In the genomic region with DNA sequence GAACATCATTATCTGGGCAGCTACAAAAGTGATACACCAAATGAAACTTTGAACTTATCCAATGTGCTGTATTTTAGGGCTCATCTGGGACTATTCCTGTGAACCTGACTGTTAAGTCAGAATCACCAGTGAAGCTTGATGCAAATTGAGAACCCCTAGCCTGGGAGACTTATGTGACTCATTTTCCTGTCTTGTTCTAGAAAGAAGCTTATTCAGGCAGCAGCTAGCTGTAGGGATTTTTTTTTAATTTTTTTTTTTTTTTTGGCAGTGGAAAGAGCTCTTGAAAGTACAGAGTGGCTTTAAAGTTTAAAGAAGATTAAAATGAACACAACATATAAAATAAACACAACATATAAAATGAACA, we compare ENCODE assay signal across 8 cellular contexts.
A peak's percentile ranks its signal among the peaks of the same experiment; 100 is the strongest.
DNase-seq lines count a peak whose midpoint lies in the region; ATAC-seq, FAIRE-seq and TF ChIP-seq lines count a peak whose summit lies in the region.

No MANE protein-coding gene starts in this region.

- H3K4me2 ChIP-seq in BLaER1, result peak overlapping the region; percentile 63; the same call in 1 of the 2 replicates
- H3K4me2 ChIP-seq in Loucy (ENCODE audit: low read depth, low read length, poor library complexity, severe bottlenecking), result peak overlapping the region; percentile 82

- H3F3A ChIP-seq in Loucy (ENCODE audit: low read depth), result no peaks in the 10 kb centered on the region

- DNase-seq in choroid plexus epithelial cell (ENCODE audit: low read depth) (peak; percentile 81), D721Med (ENCODE audit: insufficient read length, low spot score) (no peak)
- DNase-seq in stimulated activated effector memory CD8-positive, alpha-beta T cell treated with anti-CD3 and anti-CD28 coated beads, Interleukin-12 subunit alpha, Interleukin-12 subunit beta, amount 100 ng/mL, for 72 hours (ENCODE audit: low spot score in 2 of 2), result no peak
- DNase-seq in NK-92 treated with Interleukin-12 subunit alpha and Interleukin-12 subunit beta, amount 100 ng/mL, for 24 hours (lab: John Stamatoyannopoulos, UW), result no peak
- DNase-seq in activated CD8-positive, alpha-beta memory T cell treated with anti-CD3 and anti-CD28 coated beads, Interleukin-2, amount 50 U/mL, for 48 hours, result no peak

- H3K4me1 ChIP-seq in BLaER1 (peaks cover 69% of the 10 kb centered on the region), Loucy (ENCODE audit: insufficient read depth, low read length, poor library complexity, severe bottlenecking) (peaks cover 67% of the 10 kb centered on the region)

- TF ChIP-seq CTCF in Loucy (conservative IDR thresholded peaks at IDR 0.05; ENCODE audit: low read length) (no peak), choroid plexus epithelial cell (conservative IDR thresholded peaks at IDR 0.05; ENCODE audit: low read depth, low read length) (no peak), D721Med (IDR thresholded peaks at IDR 0.05; ENCODE audit: insufficient read depth, missing control alignments) (no peak)

- no peak overlapping the region; the same call in 1 of the 2 replicates for H3K27ac ChIP-seq in BLaER1

- ATAC-seq in GM21367 (IDR thresholded peaks at IDR 0.05; ENCODE audit: unreplicated experiment), result peak; percentile 37
- peak; percentile 77 for ATAC-seq in stimulated activated effector memory CD8-positive, alpha-beta T cell treated with anti-CD3 and anti-CD28 coated beads, Interleukin-12 subunit alpha, Interleukin-12 subunit beta, amount 100 ng/mL, for 72 hours

- no peak overlapping the region for H3K4me3 ChIP-seq in BLaER1
- peak overlapping the region; percentile 74 for H3K4me3 ChIP-seq in Loucy (ENCODE audit: low read length, poor library complexity, severe bottlenecking)
- H3K4me3 ChIP-seq in choroid plexus epithelial cell (ENCODE audit: low read depth, low read length), result no peak overlapping the region

- peak overlapping the region; percentile 93 for H3K27ac Mint-ChIP-seq in stimulated activated effector memory CD8-positive, alpha-beta T cell treated with anti-CD3 and anti-CD28 coated beads, Interleukin-12 subunit alpha, Interleukin-12 subunit beta, amount 100 ng/mL, for 72 hours

- H3K9me3 ChIP-seq in BLaER1 (peaks cover 4% of the 10 kb centered on the region; the same call in 1 of the 2 replicates), Loucy (ENCODE audit: insufficient read depth, low read depth, low read length) (no peaks in the 10 kb centered on the region)

- H3K36me3 Mint-ChIP-seq in stimulated activated effector memory CD8-positive, alpha-beta T cell treated with anti-CD3 and anti-CD28 coated beads, Interleukin-12 subunit alpha, Interleukin-12 subunit beta, amount 100 ng/mL, for 72 hours, result peaks cover 65% of the 10 kb centered on the region

- no peaks in the 10 kb centered on the region for H3K9me3 Mint-ChIP-seq in stimulated activated effector memory CD8-positive, alpha-beta T cell treated with anti-CD3 and anti-CD28 coated beads, Interleukin-12 subunit alpha, Interleukin-12 subunit beta, amount 100 ng/mL, for 72 hours

- no peak overlapping the region for H2AFZ ChIP-seq in Loucy (ENCODE audit: low read length)

- no peak for FAIRE-seq in D721Med (lab: Jason Lieb, UNC)

- H3K9ac ChIP-seq in BLaER1 (no peak overlapping the region), Loucy (ENCODE audit: low read depth, low read length, poor library complexity, severe bottlenecking) (peak overlapping the region; percentile 97)

- peak overlapping the region; percentile 95 for H3K4me3 Mint-ChIP-seq in stimulated activated effector memory CD8-positive, alpha-beta T cell treated with anti-CD3 and anti-CD28 coated beads, Interleukin-12 subunit alpha, Interleukin-12 subunit beta, amount 100 ng/mL, for 72 hours

- H3K4me1 Mint-ChIP-seq in stimulated activated effector memory CD8-positive, alpha-beta T cell treated with anti-CD3 and anti-CD28 coated beads, Interleukin-12 subunit alpha, Interleukin-12 subunit beta, amount 100 ng/mL, for 72 hours, result peaks cover 88% of the 10 kb centered on the region

- H3K27me3 ChIP-seq in BLaER1, result no peaks in the 10 kb centered on the region
- H3K27me3 ChIP-seq in Loucy (ENCODE audit: insufficient read depth, low read length, poor library complexity, severe bottlenecking), result no peaks in the 10 kb centered on the region

- H3K36me3 ChIP-seq in BLaER1, result peaks cover 34% of the 10 kb centered on the region
- H3K36me3 ChIP-seq in Loucy (ENCODE audit: insufficient read depth, low read length), result no peaks in the 10 kb centered on the region

- no peaks in the 10 kb centered on the region for H4K20me1 ChIP-seq in BLaER1
- H4K20me1 ChIP-seq in Loucy (ENCODE audit: insufficient read depth, low read length, poor library complexity, severe bottlenecking), result no peaks in the 10 kb centered on the region

- H3K79me2 ChIP-seq in Loucy (ENCODE audit: insufficient read depth, low read length), result peaks cover 97% of the 10 kb centered on the region

- no peaks in the 10 kb centered on the region for H3K9me2 ChIP-seq in Loucy (replicated peaks; ENCODE audit: low read depth, low read length)
